ENCODE assay signal across 1 cellular context in genomic region chr3:113747719-113748046, GRCh38.
TF ChIP-seq lines count a peak whose summit lies in the region.

No MANE protein-coding gene starts in this region.

TF ChIP-seq in HepG2, 621 proteins besides CTCF, POLR2A, EP300 and RAD21:
- TF ChIP-seq ZNF136 (CRISPR knock-in tag; IDR thresholded peaks at IDR 0.05; ENCODE audit: low read depth) (no peak), AKNA (CRISPR knock-in tag; IDR thresholded peaks at IDR 0.05; ENCODE audit: borderline replicate concordance) (no peak), RXRA (CRISPR knock-in tag; IDR thresholded peaks at IDR 0.05) (no peak), BORCS8-MEF2B (CRISPR knock-in tag; IDR thresholded peaks at IDR 0.05) (no peak), RNF2 (conservative IDR thresholded peaks at IDR 0.05; ENCODE audit: low read depth) (no peak), ZNF746 (CRISPR knock-in tag; IDR thresholded peaks at IDR 0.05) (no peak), HNRNPL (IDR thresholded peaks at IDR 0.05; ENCODE audit: low read depth, low read length) (no peak), ZNF275 (CRISPR knock-in tag; IDR thresholded peaks at IDR 0.05; ENCODE audit: borderline replicate concordance) (no peak), SNAPC2 (CRISPR knock-in tag; IDR thresholded peaks at IDR 0.05) (0 out of 2 replicates have a peak, but pooled peaks have one; percentile 4), ZNF260 (CRISPR knock-in tag; IDR thresholded peaks at IDR 0.05; ENCODE audit: borderline replicate concordance, low read depth) (no peak), GTF2F1 (IDR thresholded peaks at IDR 0.05; ENCODE audit: low read length) (no peak), ZNF784 (CRISPR knock-in tag; IDR thresholded peaks at IDR 0.05; ENCODE audit: borderline replicate concordance) (no peak), ZNF614 (CRISPR knock-in tag; IDR thresholded peaks at IDR 0.05; ENCODE audit: borderline replicate concordance) (no peak), NRL (CRISPR knock-in tag; IDR thresholded peaks at IDR 0.05; ENCODE audit: borderline replicate concordance) (no peak), MTA1 (CRISPR knock-in tag; IDR thresholded peaks at IDR 0.05; ENCODE audit: borderline replicate concordance) (no peak), ADNP (CRISPR knock-in tag; IDR thresholded peaks at IDR 0.05) (no peak), PHB2 (IDR thresholded peaks at IDR 0.05; ENCODE audit: partially characterized antibody) (no peak), KLF16 (CRISPR knock-in tag; IDR thresholded peaks at IDR 0.05) (no peak), ZNF652 (CRISPR knock-in tag; IDR thresholded peaks at IDR 0.05; ENCODE audit: borderline replicate concordance, low read depth) (peak; percentile 43; the same call in 1 of the 2 replicates), ZNF607 (CRISPR knock-in tag; IDR thresholded peaks at IDR 0.05; ENCODE audit: borderline replicate concordance) (0 out of 2 replicates have a peak, but pooled peaks have one; percentile 15), CC2D1A (CRISPR knock-in tag; IDR thresholded peaks at IDR 0.05) (no peak)
